Comparison of ENCODE assay signal across 19 cellular contexts in genomic region chr4:8645753-8646124, GRCh38. TPM values are rescaled to one million over a fixed set of nuclear protein-coding genes. Genes with fewer than 3 reads are reported as not detected.
"Had no signal": no experiment of that assay in that cellular context is flagged by ENCODE, and none has a peak within 500 bp of the region (broad histone marks: within the 10 kb centered on the region; RNA-seq: fewer than 3 reads in every experiment).

No MANE protein-coding gene starts in this region.

- ATAC-seq: natural killer cell treated with Interleukin-12 subunit alpha and Interleukin-12 subunit beta and Interleukin-15 and Interleukin-18, amount 100 ng/mL, for 72 hours; psoas muscle; right cardiac atrium; SK-N-SH treated with all-trans-retinoic acid at 6 μM for 48 hours; T-cell had no signal

- H3K36me3 Mint-ChIP-seq: activated naive CD4-positive, alpha-beta T cell treated with anti-CD3 and anti-CD28 coated beads, Interleukin-2, amount 50 U/mL, for 24 hours; natural killer cell treated with Interleukin-12 subunit alpha and Interleukin-12 subunit beta and Interleukin-15 and Interleukin-18, amount 100 ng/mL, for 72 hours; T-cell had no signal

- H3K27ac Mint-ChIP-seq: activated CD4-positive, alpha-beta memory T cell treated with anti-CD3 and anti-CD28 coated beads, Interleukin-2, amount 10 ng/mL, durations not matched to agents 7 days and 5 days; activated naive CD4-positive, alpha-beta T cell treated with anti-CD3 and anti-CD28 coated beads, Interleukin-2, amount 50 U/mL, for 24 hours; endodermal cell; natural killer cell treated with Interleukin-12 subunit alpha and Interleukin-12 subunit beta and Interleukin-15 and Interleukin-18, amount 100 ng/mL, for 72 hours; T-cell had no signal

- H3K9me3 ChIP-seq: left ventricle myocardium inferior, psoas muscle, tibial nerve, vagina had no signal

- H3K27ac ChIP-seq: dorsolateral prefrontal cortex, left ventricle myocardium inferior, psoas muscle, skin epidermis, tibial nerve, vagina had no signal

- H3K27me3 ChIP-seq: tibial nerve, vagina had no signal

- H3K4me3 ChIP-seq: dorsolateral prefrontal cortex, left ventricle myocardium inferior, psoas muscle, skin epidermis, tibial nerve, vagina had no signal

- H3K36me3 ChIP-seq: left ventricle myocardium inferior, tibial nerve, vagina had no signal

- DNase-seq: activated CD4-positive, alpha-beta memory T cell treated with anti-CD3 and anti-CD28 coated beads, Interleukin-2, amount 10 ng/mL, durations not matched to agents 7 days and 5 days; activated CD4-positive, alpha-beta T cell treated with anti-CD3 and anti-CD28 coated beads for 48 hours; activated CD4-positive, CD25-positive, alpha-beta regulatory T cell; activated gamma-delta T cell; amniotic stem cell; left ventricle myocardium inferior; nucleus accumbens; psoas muscle; right cardiac atrium; stimulated activated naive CD8-positive, alpha-beta T cell treated with anti-CD3 and anti-CD28 coated beads, Interleukin-15, Interleukin-2, amounts not matched to agents 100 U/mL and 50 U/mL, for 24 hours; T-cell had no signal

- H3K9me3 Mint-ChIP-seq: activated CD4-positive, alpha-beta memory T cell treated with anti-CD3 and anti-CD28 coated beads, Interleukin-2, amount 10 ng/mL, durations not matched to agents 7 days and 5 days; activated naive CD4-positive, alpha-beta T cell treated with anti-CD3 and anti-CD28 coated beads, Interleukin-2, amount 50 U/mL, for 24 hours; endodermal cell; natural killer cell treated with Interleukin-12 subunit alpha and Interleukin-12 subunit beta and Interleukin-15 and Interleukin-18, amount 100 ng/mL, for 72 hours; T-cell had no signal

- H3K4me3 Mint-ChIP-seq: activated CD4-positive, alpha-beta memory T cell treated with anti-CD3 and anti-CD28 coated beads, Interleukin-2, amount 10 ng/mL, durations not matched to agents 7 days and 5 days; activated naive CD4-positive, alpha-beta T cell treated with anti-CD3 and anti-CD28 coated beads, Interleukin-2, amount 50 U/mL, for 24 hours; endodermal cell; natural killer cell treated with Interleukin-12 subunit alpha and Interleukin-12 subunit beta and Interleukin-15 and Interleukin-18, amount 100 ng/mL, for 72 hours; T-cell had no signal

- H3K4me1 ChIP-seq: left ventricle myocardium inferior, psoas muscle, tibial nerve, vagina had no signal

- H3K4me1 Mint-ChIP-seq: activated CD4-positive, alpha-beta memory T cell treated with anti-CD3 and anti-CD28 coated beads, Interleukin-2, amount 10 ng/mL, durations not matched to agents 7 days and 5 days; activated naive CD4-positive, alpha-beta T cell treated with anti-CD3 and anti-CD28 coated beads, Interleukin-2, amount 50 U/mL, for 24 hours; T-cell had no signal

- H3K27me3 Mint-ChIP-seq: activated CD4-positive, alpha-beta memory T cell treated with anti-CD3 and anti-CD28 coated beads, Interleukin-2, amount 10 ng/mL, durations not matched to agents 7 days and 5 days had no signal

RNA-seq across cellular contexts. Expression of gene CPZ, which starts 53.2 kb away (rescaled TPM):
- total RNA-seq: natural killer cell treated with Interleukin-12 subunit alpha and Interleukin-12 subunit beta and Interleukin-15 and Interleukin-18, amount 100 ng/mL, for 72 hours; psoas muscle had no signal
